Comparison of ENCODE assay signal across 1 cellular context in genomic region chr11:10779086-10779485, GRCh38.
TF ChIP-seq lines count a peak whose summit lies in the region.

No MANE protein-coding gene starts in this region.

TF ChIP-seq in endothelial cell of umbilical vein, 7 proteins besides CTCF, POLR2A, EP300 and RAD21:
- no peak for TF ChIP-seq MAX (IDR thresholded peaks at IDR 0.05; ENCODE audit: insufficient read depth, insufficient read length)
- TF ChIP-seq EZH2 (IDR thresholded peaks at IDR 0.05; ENCODE audit: borderline replicate concordance, low read depth, low read length, severe bottlenecking), result no peak
- no peak for TF ChIP-seq JUN (IDR thresholded peaks at IDR 0.05; ENCODE audit: borderline replicate concordance, insufficient read depth, insufficient read length, low read depth)
- no peak for TF ChIP-seq FOS (IDR thresholded peaks at IDR 0.05; ENCODE audit: borderline replicate concordance, insufficient read depth, low read length)
- TF ChIP-seq MYC (IDR thresholded peaks at IDR 0.05; ENCODE audit: low read depth, low read length), result no peak
- TF ChIP-seq GATA2 (IDR thresholded peaks at IDR 0.05; ENCODE audit: insufficient read depth, insufficient read length, low read depth, low read length), result no peak
- no peak for TF ChIP-seq POLR2AphosphoS5 (IDR thresholded peaks at IDR 0.05; ENCODE audit: insufficient read depth, low read depth, low read length)
